ENCODE assay signal across 23 cellular contexts in genomic region chr10:59976909-59977308, GRCh38.
"Had no signal": no experiment of that assay in that cellular context is flagged by ENCODE, and none has a peak within 500 bp of the region (broad histone marks: within the 10 kb centered on the region; RNA-seq: fewer than 3 reads in every experiment).

No MANE protein-coding gene starts in this region.

- DNase-seq: hypothalamus; immature natural killer cell; islet precursor cell; left ventricle myocardium inferior; midbrain; mucosa of descending colon; naive thymus-derived CD4-positive, alpha-beta T cell; ovary; right lobe of liver; stimulated activated CD4-positive, alpha-beta T cell treated with anti-CD3 and anti-CD28 coated beads, Interleukin-1b, Interleukin-23, amount 100 ng/mL, for 48 hours; stimulated activated CD4-positive, alpha-beta T cell treated with anti-CD3 and anti-CD28 coated beads, Interleukin-2, amount 100 ng/mL, for 48 hours; stimulated activated CD4-positive, alpha-beta T cell treated with anti-CD3 and anti-CD28 coated beads, Interleukin-4, amount 100 ng/mL, for 4 hours; stimulated activated CD8-positive, alpha-beta memory T cell treated with anti-CD3 and anti-CD28 coated beads, Interleukin-4, amount 100 ng/mL, for 48 hours; stimulated activated naive CD4-positive, alpha-beta T cell treated with Interleukin-2 at 50 U/mL for 16 hours; stimulated activated naive CD8-positive, alpha-beta T cell treated with anti-CD3 and anti-CD28 coated beads, Interleukin-15, amount 100 ng/mL, for 72 hours; substantia nigra; uterus had no signal

- H3K4me1 ChIP-seq: right atrium auricular region, right lobe of liver, uterus had no signal

- H3K4me2 ChIP-seq: smooth muscle cell had no signal

- H3K36me3 ChIP-seq: left ventricle myocardium inferior, ovary, right atrium auricular region, right lobe of liver, tibial nerve, uterus had no signal

- H3K9me3 ChIP-seq: ovary, uterus had no signal

- H3K27ac ChIP-seq: left ventricle myocardium inferior, ovary, right atrium auricular region, right lobe of liver, tibial nerve, uterus had no signal

- ATAC-seq: mucosa of descending colon; naive thymus-derived CD4-positive, alpha-beta T cell; natural killer cell treated with Interleukin-12 subunit alpha and Interleukin-12 subunit beta and Interleukin-15 and Interleukin-18, amount 100 ng/mL, for 72 hours; right lobe of liver; stimulated activated memory B cell treated with anti-CD40 and anti-IgM and Interleukin-4, amounts not matched to agents 10 μg/mL and 1 μg/mL and 100 μg/mL, for 72 hours; stimulated activated naive CD8-positive, alpha-beta T cell treated with anti-CD3 and anti-CD28 coated beads, Interleukin-15, amount 100 ng/mL, for 72 hours had no signal

- H3K4me3 ChIP-seq: left ventricle myocardium inferior, lung, mucosa of descending colon, ovary, right atrium auricular region, right lobe of liver, smooth muscle cell, tibial nerve, uterus had no signal

- H3K27me3 ChIP-seq: ovary, right atrium auricular region, right lobe of liver, tibial nerve, uterus had no signal
